ENCODE assay signal across 3 cellular contexts in the genomic region with DNA sequence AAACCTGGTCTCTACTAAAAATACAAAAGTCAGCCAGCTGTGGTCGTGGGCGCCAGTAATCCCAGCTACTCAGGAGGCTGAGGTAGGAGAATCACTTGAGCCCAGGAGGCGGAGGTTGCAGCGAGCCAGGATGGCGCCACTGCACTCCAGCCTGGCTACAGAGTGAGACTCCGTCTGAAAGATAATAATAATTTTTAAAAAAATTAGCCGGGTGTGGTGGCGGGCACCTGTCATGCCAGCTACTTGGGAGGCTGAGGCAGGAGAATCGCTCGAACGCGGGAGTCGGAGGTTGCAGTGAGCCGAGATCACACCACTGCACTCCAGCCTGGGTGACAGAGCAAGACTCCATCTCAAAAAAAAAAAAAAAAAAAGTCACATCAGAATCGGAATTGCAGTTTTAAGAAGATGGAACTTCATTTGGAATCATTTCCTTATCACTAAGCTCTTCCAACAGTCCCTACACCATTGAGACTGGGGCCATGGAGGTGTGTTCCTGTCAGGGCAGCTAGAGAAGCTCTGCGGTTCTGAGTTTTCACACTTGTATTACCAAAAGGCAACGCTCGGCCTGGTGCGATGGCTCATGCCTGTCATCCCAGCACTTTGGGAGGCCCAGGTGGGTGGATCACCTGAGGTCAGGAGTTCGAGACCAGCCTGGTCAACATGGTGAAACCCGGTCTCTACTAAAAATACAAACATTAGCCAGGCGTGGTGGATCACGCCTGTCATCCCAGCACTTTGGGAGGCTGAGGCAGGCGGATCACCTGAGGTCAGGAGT. TPM values are rescaled to one million over a fixed set of nuclear protein-coding genes. Genes with fewer than 3 reads are reported as not detected.
"Had no signal": no experiment of that assay in that cellular context is flagged by ENCODE, and none has a peak within 500 bp of the region (broad histone marks: within the 10 kb centered on the region; RNA-seq: fewer than 3 reads in every experiment).

No MANE protein-coding gene starts in this region.

RNA-seq across cellular contexts. Expression of gene CRLF2, which starts 55.6 kb away (rescaled TPM):
- total RNA-seq: bronchial epithelial cell, cardiac muscle cell, WTC11 had no signal
- polyA plus RNA-seq: cardiac muscle cell had no signal
